ENCODE assay signal across 22 cellular contexts in genomic region chr4:116302990-116303735, GRCh38.
A peak's percentile ranks its signal among the peaks of the same experiment; 100 is the strongest.
DNase-seq lines count a peak whose midpoint lies in the region; ATAC-seq and TF ChIP-seq lines count a peak whose summit lies in the region.
"Had no signal": no experiment of that assay in that cellular context is flagged by ENCODE, and none has a peak within 500 bp of the region (broad histone marks: within the 10 kb centered on the region; RNA-seq: fewer than 3 reads in every experiment).

No MANE protein-coding gene starts in this region.

- peak; percentile 85 for DNase-seq in left lobe of liver (ENCODE audit: low spot score)
- peak; percentile 62 for DNase-seq in posterior vena cava (ENCODE audit: low spot score)
- DNase-seq in activated effector memory CD4-positive, alpha-beta T cell treated with Interleukin-2 at 50 U/mL for 16 hours, result no peak
- DNase-seq in HuH-7.5 (ENCODE audit: low spot score), result no peak
- DNase-seq: 8988T; ACHN; BE2C; C1 segment of cervical spinal cord; CD4-positive, alpha-beta memory T cell; CD4-positive, CD25-positive, alpha-beta regulatory T cell; COR-L47; DMS 273 treated with DMSO at 0.1 percent for 48 hours; DMS153; DMS53; DMS79; DND-41; EL; GDM1 had no signal

- ATAC-seq in left lobe of liver (peak; percentile 98), HG02840 (IDR thresholded peaks at IDR 0.05; ENCODE audit: low FRiP score, unreplicated experiment) (no peak)
- ATAC-seq: GM12878 had no signal

- H3K9me3 ChIP-seq in HEK293 (ENCODE audit: control insufficient read depth, insufficient read depth, low read depth, low read length), result no peaks in the 10 kb centered on the region
- H3K9me3 ChIP-seq: BE2C, BLaER1 had no signal

- no peak overlapping the region for H3K4me3 ChIP-seq in HEK293 (ENCODE audit: low read depth, low read length)
- H3K4me3 ChIP-seq: BLaER1, GM12878 had no signal

- TF ChIP-seq CTCF in HEK293 (tag by site-specific recombination; IDR thresholded peaks at IDR 0.05), result no peak

- POLR2A ChIA-PET in HEK293 (lab: Yijun Ruan, JAX), result no interaction called here

- H3K36me3 ChIP-seq in HEK293 (ENCODE audit: control insufficient read depth in 2 of 2, insufficient read depth in 1 of 2, low read length in 2 of 2), result no peaks in the 10 kb centered on the region
- H3K36me3 ChIP-seq: BE2C, BLaER1 had no signal

- no peak overlapping the region for H3K27ac ChIP-seq in HEK293 (ENCODE audit: extremely low read depth, low read depth, low read length)
- H3K27ac ChIP-seq: BLaER1 had no signal

- intact Hi-C loops in posterior vena cava (cut with DNase I), result no loop called here

- no peaks in the 10 kb centered on the region for H3K4me1 ChIP-seq in HEK293 (ENCODE audit: control insufficient read depth, insufficient read depth, low read length)
- H3K4me1 ChIP-seq: BE2C, BLaER1 had no signal

- CTCF ChIA-PET in HEK293 (lab: Yijun Ruan, JAX), result interaction anchor here (0.6 kb wide), 1 partner anchor 143 kb away, joined by 4 read pairs; no protein-coding TSS in a partner anchor

TF ChIP-seq in HEK293, 187 proteins besides CTCF, POLR2A, EP300 and RAD21:
- no peak for TF ChIP-seq ZNF112 (tag by site-specific recombination; IDR thresholded peaks at IDR 0.05)
- 0 out of 2 replicates have a peak, but pooled peaks have one; percentile 17 for TF ChIP-seq SCRT2 (tag by site-specific recombination; IDR thresholded peaks at IDR 0.05)
- TF ChIP-seq ZNF426 (tag by site-specific recombination; IDR thresholded peaks at IDR 0.05), result no peak
- no peak for TF ChIP-seq ZNF24 (tag by site-specific recombination; IDR thresholded peaks at IDR 0.05)
- TF ChIP-seq ZNF571 (tag by site-specific recombination; IDR thresholded peaks at IDR 0.05), result no peak
- no peak for TF ChIP-seq MZF1 (tag by site-specific recombination; IDR thresholded peaks at IDR 0.05; ENCODE audit: borderline replicate concordance)
- TF ChIP-seq GLIS1 (tag by site-specific recombination; IDR thresholded peaks at IDR 0.05), result no peak
- TF ChIP-seq WT1 (tag by site-specific recombination; IDR thresholded peaks at IDR 0.05), result no peak

Comparison
In these comparisons a context has a peak if more than half of its experiments do, and no peak if none do; other contexts are left out.
1. DNase-seq: peak in left lobe of liver (single experiment) and posterior vena cava (single experiment); none in activated effector memory CD4-positive, alpha-beta T cell treated with Interleukin-2 at 50 U/mL for 16 hours (single experiment) and HuH-7.5 (single experiment).